In the genomic region with DNA sequence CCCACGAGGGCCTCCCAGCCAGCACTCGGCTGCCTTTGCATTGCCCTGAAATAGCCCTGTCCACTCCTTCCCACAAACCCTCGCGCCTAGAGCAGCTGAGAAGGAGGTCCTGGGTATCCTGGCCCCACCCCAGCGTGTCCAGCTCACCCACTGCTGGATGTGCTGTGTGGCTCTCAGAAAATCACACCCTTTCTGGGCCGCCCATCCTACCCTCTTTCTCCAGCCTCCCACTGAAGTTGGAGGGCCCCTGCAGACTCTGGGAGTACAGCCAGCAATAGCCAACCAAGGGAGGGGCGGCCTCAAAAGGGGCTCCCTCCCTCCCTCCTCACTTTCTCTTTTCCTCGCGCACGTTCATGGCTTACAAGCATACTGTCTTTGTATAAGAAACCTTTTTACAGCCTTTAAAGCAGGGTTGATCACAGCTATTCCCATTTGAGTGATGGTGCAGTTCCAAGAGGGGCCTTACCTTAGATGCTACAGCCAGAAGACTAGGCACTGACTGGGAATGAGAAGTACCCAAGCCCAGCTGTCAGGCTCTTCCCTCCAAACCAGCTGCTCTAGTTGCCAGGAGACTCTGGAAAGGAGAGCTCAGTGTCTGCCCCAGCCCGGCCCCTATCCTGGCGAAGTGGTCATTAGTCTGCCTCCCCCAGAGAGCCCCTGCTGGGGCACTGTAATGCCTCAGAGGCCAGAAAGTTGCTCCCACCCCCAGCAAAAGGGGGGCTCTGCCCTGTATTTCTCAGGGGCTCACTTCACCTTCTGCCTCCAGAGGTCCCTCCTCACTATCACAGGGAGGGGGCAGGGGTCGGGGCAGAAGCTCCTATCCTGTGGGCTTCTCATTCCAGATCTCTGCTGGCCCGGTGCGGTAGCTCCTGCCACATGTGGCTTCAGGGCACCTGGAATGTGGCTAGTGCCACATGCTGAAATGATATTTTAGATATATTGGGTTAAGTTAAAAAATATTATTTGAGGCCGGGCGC, we compare ENCODE assay signal across 13 cellular contexts. TPM values are rescaled to one million over a fixed set of nuclear protein-coding genes. Genes with fewer than 3 reads are reported as not detected.
DNase-seq lines count a peak whose midpoint lies in the region; ATAC-seq and TF ChIP-seq lines count a peak whose summit lies in the region.
"Had no signal": no experiment of that assay in that cellular context is flagged by ENCODE, and none has a peak within 500 bp of the region (broad histone marks: within the 10 kb centered on the region; RNA-seq: fewer than 3 reads in every experiment).

No MANE protein-coding gene starts in this region.

- no peak overlapping the region for H4K91ac ChIP-seq in IMR-90 (ENCODE audit: insufficient read depth, low read depth, low read length)

- no peak overlapping the region for H2BK5ac ChIP-seq in IMR-90 (ENCODE audit: low read depth, low read length, poor library complexity, severe bottlenecking)

- ATAC-seq in IMR-90 (ENCODE audit: low read depth) (peak; percentile 57), HG02981 (IDR thresholded peaks at IDR 0.05; ENCODE audit: unreplicated experiment) (no peak)
- no peak for ATAC-seq in activated T-cell treated with anti-CD3 and anti-CD28 coated beads, Interleukin-2, amount 50 U/mL, for 4 hours
- ATAC-seq: naive thymus-derived CD8-positive, alpha-beta T cell; stimulated activated naive CD8-positive, alpha-beta T cell treated with anti-CD3 and anti-CD28 coated beads, Interleukin-15, Interleukin-2, amounts not matched to agents 100 U/mL and 50 U/mL, for 24 hours had no signal

- H2AK5ac ChIP-seq in IMR-90 (ENCODE audit: low read depth, low read length): no peak overlapping the region

- peaks cover 10% of the 10 kb centered on the region; the same call in 1 of the 2 replicates for H3K4me1 ChIP-seq in IMR-90 (ENCODE audit: control insufficient read depth, insufficient read depth, low read length)
- no peaks in the 10 kb centered on the region for H3K4me1 ChIP-seq in parathyroid adenoma

- no peak overlapping the region; the same call in 1 of the 2 replicates for H3K4me2 ChIP-seq in IMR-90 (ENCODE audit: low read depth, low read length)
- H3K4me2 ChIP-seq in parathyroid adenoma (ENCODE audit: low read length): no peak overlapping the region

- peak overlapping the region; percentile 39 for H2AFZ ChIP-seq in IMR-90 (replicated peaks; ENCODE audit: low read length, poor library complexity)
- H2AFZ ChIP-seq in parathyroid adenoma: peak overlapping the region; percentile 8

- no peaks in the 10 kb centered on the region for H3K36me3 Mint-ChIP-seq in activated T-cell treated with anti-CD3 and anti-CD28 coated beads, Interleukin-2, amount 50 U/mL, for 4 hours (ENCODE audit: insufficient read depth)
- H3K36me3 Mint-ChIP-seq: activated naive CD4-positive, alpha-beta T cell treated with anti-CD3 and anti-CD28 coated beads, Interleukin-2, amount 50 U/mL, for 24 hours had no signal

- H4K5ac ChIP-seq in IMR-90 (ENCODE audit: low read depth, low read length): no peak overlapping the region

- H3K4ac ChIP-seq in IMR-90 (ENCODE audit: low read depth, low read length): no peak overlapping the region

- no peak for TF ChIP-seq POLR2A in IMR-90 (IDR thresholded peaks at IDR 0.05; ENCODE audit: low read depth, low read length)

- H3K18ac ChIP-seq in IMR-90 (ENCODE audit: low read depth, low read length): no peak overlapping the region

- POLR2A ChIA-PET in IMR-90 (lab: Charles Lee; ENCODE audit: unreplicated experiment): interaction anchor here (0.6 kb wide), 1 partner anchor 219 kb away, joined by 6 read pairs; no protein-coding TSS in a partner anchor

- H2AK9ac ChIP-seq in IMR-90 (replicated peaks; ENCODE audit: low read depth, low read length, poor library complexity): no peak overlapping the region

- no peaks in the 10 kb centered on the region for H3K79me2 ChIP-seq in parathyroid adenoma

- H3K27ac ChIP-seq in IMR-90 (ENCODE audit: insufficient read depth, low read length) (no peak overlapping the region), parathyroid adenoma (no peak overlapping the region), caudate nucleus (ENCODE audit: low read depth, low read length) (no peak overlapping the region)

- TF ChIP-seq RAD21 in IMR-90 (IDR thresholded peaks at IDR 0.05; ENCODE audit: low read length): no peak

- DNase-seq in IMR-90 (no peak), NCI-H510A (lab: John Stamatoyannopoulos, UW) (peak; percentile 71), fibroblast of mammary gland (ENCODE audit: low read depth) (peak; percentile 35), caudate nucleus (lab: John Stamatoyannopoulos, UW) (no peak)
- DNase-seq in activated CD8-positive, alpha-beta memory T cell treated with anti-CD3 and anti-CD28 coated beads for 24 hours: no peak
- no peak for DNase-seq in activated T-cell treated with anti-CD3 and anti-CD28 coated beads, Interleukin-2, amount 50 U/mL, for 4 hours
- DNase-seq: activated CD4-positive, alpha-beta T cell treated with anti-CD3 and anti-CD28 coated beads, Interleukin-2, amount 10 ng/mL, durations not matched to agents 7 days and 5 days; naive thymus-derived CD8-positive, alpha-beta T cell; NCI-H226; stimulated activated naive CD8-positive, alpha-beta T cell treated with anti-CD3 and anti-CD28 coated beads, Interleukin-15, Interleukin-2, amounts not matched to agents 100 U/mL and 50 U/mL, for 24 hours had no signal

- no peak overlapping the region for H2BK15ac ChIP-seq in IMR-90 (ENCODE audit: low read depth, low read length)

- no peak overlapping the region for H3K56ac ChIP-seq in IMR-90 (ENCODE audit: extremely low read depth, insufficient read depth, low read length)

- peaks cover under 1% of the 10 kb centered on the region; the same call in 1 of the 2 replicates for H3K27me3 ChIP-seq in IMR-90 (ENCODE audit: control insufficient read depth, insufficient read depth, low read length)
- H3K27me3 ChIP-seq in parathyroid adenoma (ENCODE audit: control insufficient read depth, insufficient read depth, low read length): no peaks in the 10 kb centered on the region

- no peaks in the 10 kb centered on the region for H3K79me1 ChIP-seq in IMR-90 (ENCODE audit: low read depth in 1 of 2, low read length in 2 of 2)

- H3K23ac ChIP-seq in IMR-90 (ENCODE audit: low read depth, low read length): no peak overlapping the region

- no peak overlapping the region for H3K4me3 Mint-ChIP-seq in activated T-cell treated with anti-CD3 and anti-CD28 coated beads, Interleukin-2, amount 50 U/mL, for 4 hours
- H3K4me3 Mint-ChIP-seq: activated CD4-positive, alpha-beta T cell treated with anti-CD3 and anti-CD28 coated beads, Interleukin-2, amount 10 ng/mL, durations not matched to agents 7 days and 5 days; activated naive CD4-positive, alpha-beta T cell treated with anti-CD3 and anti-CD28 coated beads, Interleukin-2, amount 50 U/mL, for 24 hours; naive thymus-derived CD8-positive, alpha-beta T cell had no signal

- 21% methylated on average over 3 of the region's 17 CpGs; no CpG with 5 or more reads in 1 of the 2 experiments for WGBS in IMR-90 (ENCODE audit: extremely low coverage in 2 of 2, insufficient read length in 1 of 2), 2 experiments

- no peaks in the 10 kb centered on the region for H4K20me1 ChIP-seq in IMR-90 (ENCODE audit: insufficient read depth, low read length)

- no peaks in the 10 kb centered on the region for H3K9me3 Mint-ChIP-seq in activated T-cell treated with anti-CD3 and anti-CD28 coated beads, Interleukin-2, amount 50 U/mL, for 4 hours
- H3K9me3 Mint-ChIP-seq: activated CD4-positive, alpha-beta T cell treated with anti-CD3 and anti-CD28 coated beads, Interleukin-2, amount 10 ng/mL, durations not matched to agents 7 days and 5 days; activated naive CD4-positive, alpha-beta T cell treated with anti-CD3 and anti-CD28 coated beads, Interleukin-2, amount 50 U/mL, for 24 hours; naive thymus-derived CD8-positive, alpha-beta T cell had no signal

- no peak overlapping the region for H3K14ac ChIP-seq in IMR-90 (replicated peaks; ENCODE audit: low read depth, low read length)

- dilution Hi-C loops in IMR-90 (cut with HindIII; ENCODE audit: low sequenced_read_pairs, unreplicated experiment): no loop called here

- H4K8ac ChIP-seq in IMR-90 (ENCODE audit: low read depth in 2 of 2, low read length in 2 of 2): no peak overlapping the region

- no TSS peak for BruUV-seq in IMR-90 (replicated peaks; lab: Mats Ljungman, UMichigan)

- H3K4me3 ChIP-seq in IMR-90 (ENCODE audit: insufficient read depth, low read depth, low read length) (no peak overlapping the region), fibroblast of mammary gland (ENCODE audit: control insufficient read depth, low read depth, low read length) (no peak overlapping the region), parathyroid adenoma (ENCODE audit: low read depth, low read length) (no peak overlapping the region)

- no peaks in the 10 kb centered on the region for H3K9me3 ChIP-seq in IMR-90 (ENCODE audit: control insufficient read depth, insufficient read depth, low read length)
- H3K9me3 ChIP-seq in parathyroid adenoma (ENCODE audit: control insufficient read depth, low read length): no peaks in the 10 kb centered on the region

- no peaks in the 10 kb centered on the region; the same call in 1 of the 2 replicates for H3K9me1 ChIP-seq in IMR-90 (ENCODE audit: insufficient read depth, low read length)

- in situ Hi-C loops in IMR-90 (cut with MboI; ENCODE audit: low sequenced_read_pairs): loop anchor here (5.0 kb wide), 1 partner anchor 101 kb away; no protein-coding TSS in a partner anchor

- H2BK120ac ChIP-seq in IMR-90 (ENCODE audit: low read depth, low read length): no peak overlapping the region

- no peak for TF ChIP-seq CTCF in IMR-90 (conservative IDR thresholded peaks at IDR 0.05; ENCODE audit: low read depth, low read length)
- no peak for TF ChIP-seq CTCF in fibroblast of mammary gland (conservative IDR thresholded peaks at IDR 0.05; ENCODE audit: control insufficient read depth, insufficient read depth, low read depth, low read length)
- TF ChIP-seq CTCF in parathyroid adenoma (IDR thresholded peaks at IDR 0.05): no peak

- H3K9ac ChIP-seq in IMR-90 (ENCODE audit: low read depth, low read length) (no peak overlapping the region), parathyroid adenoma (no peak overlapping the region)

- H3K27me3 Mint-ChIP-seq in activated T-cell treated with anti-CD3 and anti-CD28 coated beads, Interleukin-2, amount 50 U/mL, for 4 hours (ENCODE audit: low read depth): peaks cover 17% of the 10 kb centered on the region

- H3K4me1 Mint-ChIP-seq in activated T-cell treated with anti-CD3 and anti-CD28 coated beads, Interleukin-2, amount 50 U/mL, for 4 hours (ENCODE audit: low read depth): no peaks in the 10 kb centered on the region
- H3K4me1 Mint-ChIP-seq: activated naive CD4-positive, alpha-beta T cell treated with anti-CD3 and anti-CD28 coated beads, Interleukin-2, amount 50 U/mL, for 24 hours; naive thymus-derived CD8-positive, alpha-beta T cell had no signal

- no peak overlapping the region for H2BK20ac ChIP-seq in IMR-90 (ENCODE audit: low read depth, low read length)

- CTCF ChIA-PET in IMR-90 (lab: Yijun Ruan, JAX): interaction anchor here (1.3 kb wide), 1 partner anchor 93 kb away, joined by 5 read pairs; no protein-coding TSS in a partner anchor

- H3K36me3 ChIP-seq in IMR-90 (ENCODE audit: control insufficient read depth, insufficient read depth, low read length) (no peaks in the 10 kb centered on the region), parathyroid adenoma (ENCODE audit: control insufficient read depth, insufficient read depth, low read length) (no peaks in the 10 kb centered on the region)

- intact Hi-C loops in IMR-90 (cut with micrococcal nuclease): no loop called here

RNA-seq across cellular contexts. Expression of gene DCAKD, which starts 38.1 kb away (rescaled TPM):
- total RNA-seq in IMR-90 (2012; rRNA removed): 42.5 and 47.9 TPM in 2 replicates
- 31.3 and 32.3 TPM in 2 replicates for polyA plus RNA-seq in IMR-90 (2012; rRNA removed)
- 24.2 and 46.9 TPM in 2 replicates for polyA plus RNA-seq in IMR-90 (2012; cell fraction: cytosol; rRNA removed)
- 30.5 and 63.2 TPM in 2 replicates for polyA plus RNA-seq in IMR-90 (2012; cell fraction: nucleus; rRNA removed; ENCODE audit: low replicate concordance)
- total RNA-seq in activated T-cell treated with anti-CD3 and anti-CD28 coated beads, Interleukin-2, amount 50 U/mL, for 4 hours: 10 to 100 TPM; 17.3 to 21.1 (median 19.1) TPM

RNA-seq across cellular contexts. Expression of gene C1QL1, which starts 45.2 kb away (rescaled TPM):
- total RNA-seq in IMR-90 (2012; rRNA removed): 0.18 and 0.28 TPM in 2 replicates
- polyA plus RNA-seq in IMR-90 (2012; rRNA removed): 0.84 and 1.5 TPM in 2 replicates
- polyA plus RNA-seq in IMR-90 (2012; cell fraction: cytosol; rRNA removed): 1.6 and 4.1 TPM in 2 replicates
- 0.71 and 1.2 TPM in 2 replicates for polyA plus RNA-seq in IMR-90 (2012; cell fraction: nucleus; rRNA removed; ENCODE audit: low replicate concordance)
- total RNA-seq in activated T-cell treated with anti-CD3 and anti-CD28 coated beads, Interleukin-2, amount 50 U/mL, for 4 hours: not detected
- total RNA-seq: naive thymus-derived CD8-positive, alpha-beta T cell had no signal
- polyA plus RNA-seq: naive thymus-derived CD8-positive, alpha-beta T cell had no signal

RNA-seq across cellular contexts. Expression of gene NMT1, which starts 47.8 kb away (rescaled TPM):
- total RNA-seq in IMR-90 (2012; rRNA removed): 57.5 and 60.6 TPM in 2 replicates
- 36.0 and 38.0 TPM in 2 replicates for polyA plus RNA-seq in IMR-90 (2012; rRNA removed)
- polyA plus RNA-seq in IMR-90 (2012; cell fraction: cytosol; rRNA removed): 21.3 and 29.7 TPM in 2 replicates
- polyA plus RNA-seq in IMR-90 (2012; cell fraction: nucleus; rRNA removed; ENCODE audit: low replicate concordance): 26.3 and 44.4 TPM in 2 replicates
- total RNA-seq in activated T-cell treated with anti-CD3 and anti-CD28 coated beads, Interleukin-2, amount 50 U/mL, for 4 hours: 100 to 1,000 TPM; 228 to 255 (median 241) TPM

Comparison
In these comparisons a context has a peak if more than half of its experiments do, and no peak if none do; other contexts are left out.
1. DNase-seq: peak in NCI-H510A (single experiment) and fibroblast of mammary gland (single experiment); none in IMR-90 (single experiment), caudate nucleus (0 of 61), activated CD8-positive, alpha-beta memory T cell treated with anti-CD3 and anti-CD28 coated beads for 24 hours (single experiment) and activated T-cell treated with anti-CD3 and anti-CD28 coated beads, Interleukin-2, amount 50 U/mL, for 4 hours (single experiment).